In genomic region chr6:79453558-79454042, GRCh38 we compare ENCODE assay signal across 13 cellular contexts.
A peak's percentile ranks its signal among the peaks of the same experiment; 100 is the strongest.
DNase-seq lines count a peak whose midpoint lies in the region; ATAC-seq, FAIRE-seq and TF ChIP-seq lines count a peak whose summit lies in the region.
"Had no signal": no experiment of that assay in that cellular context is flagged by ENCODE, and none has a peak within 500 bp of the region (broad histone marks: within the 10 kb centered on the region; RNA-seq: fewer than 3 reads in every experiment).

No MANE protein-coding gene starts in this region.

- DNase-seq in stimulated activated naive CD8-positive, alpha-beta T cell treated with anti-CD3 and anti-CD28 coated beads, Interleukin-15, amount 100 ng/mL, for 72 hours = no peak
- DNase-seq in stimulated activated naive CD8-positive, alpha-beta T cell treated with anti-CD3 and anti-CD28 coated beads, Interleukin-15, Interleukin-2, amounts not matched to agents 100 U/mL and 50 U/mL, for 24 hours = no peak
- DNase-seq in NOMO-1 treated with dmso at 0.1 percent for 144 hours (lab: John Stamatoyannopoulos, UW; ENCODE audit: unreplicated experiment) = peak; percentile 39
- DNase-seq in foreskin keratinocyte = peak; percentile 91 to 95
- DNase-seq in GM19239 (ENCODE audit: insufficient read length, low spot score) = no peak
- no peak for DNase-seq in effector CD4-positive, alpha-beta T cell
- DNase-seq: CD4-positive, alpha-beta memory T cell; IMR-90; stimulated activated CD4-positive, alpha-beta T cell treated with anti-CD3 and anti-CD28 coated beads, Interleukin-12 subunit alpha, Interleukin-12 subunit beta, amount 100 ng/mL, for 4 hours had no signal

- ATAC-seq in stimulated activated naive CD8-positive, alpha-beta T cell treated with anti-CD3 and anti-CD28 coated beads, Interleukin-15, amount 100 ng/mL, for 72 hours = peak; percentile 31
- no peak for ATAC-seq in stimulated activated naive CD8-positive, alpha-beta T cell treated with anti-CD3 and anti-CD28 coated beads, Interleukin-15, Interleukin-2, amounts not matched to agents 100 U/mL and 50 U/mL, for 24 hours
- ATAC-seq in foreskin keratinocyte (peak; percentile 93), HG02852 (IDR thresholded peaks at IDR 0.05; ENCODE audit: unreplicated experiment) (no peak), GM18520 (IDR thresholded peaks at IDR 0.05; ENCODE audit: unreplicated experiment) (no peak)

- no peaks in the 10 kb centered on the region for H3K9me3 Mint-ChIP-seq in stimulated activated naive CD8-positive, alpha-beta T cell treated with anti-CD3 and anti-CD28 coated beads, Interleukin-15, amount 100 ng/mL, for 72 hours
- H3K9me3 Mint-ChIP-seq: activated naive CD4-positive, alpha-beta T cell treated with anti-CD3 and anti-CD28 coated beads, Interleukin-2, amount 50 U/mL, for 24 hours; CD4-positive, alpha-beta memory T cell had no signal

- no peaks in the 10 kb centered on the region for H3K27me3 ChIP-seq in foreskin keratinocyte

- no peak overlapping the region for H3K27ac Mint-ChIP-seq in stimulated activated naive CD8-positive, alpha-beta T cell treated with anti-CD3 and anti-CD28 coated beads, Interleukin-15, amount 100 ng/mL, for 72 hours
- H3K27ac Mint-ChIP-seq: activated naive CD4-positive, alpha-beta T cell treated with anti-CD3 and anti-CD28 coated beads, Interleukin-2, amount 50 U/mL, for 24 hours; CD4-positive, alpha-beta memory T cell had no signal

- H3K27ac ChIP-seq in foreskin keratinocyte = peak overlapping the region; percentile 14

- H3K4me3 Mint-ChIP-seq in stimulated activated naive CD8-positive, alpha-beta T cell treated with anti-CD3 and anti-CD28 coated beads, Interleukin-15, amount 100 ng/mL, for 72 hours = no peak overlapping the region
- H3K4me3 Mint-ChIP-seq: activated naive CD4-positive, alpha-beta T cell treated with anti-CD3 and anti-CD28 coated beads, Interleukin-2, amount 50 U/mL, for 24 hours; CD4-positive, alpha-beta memory T cell had no signal

- no peak for FAIRE-seq in GM19239 (lab: Jason Lieb, UNC)
- FAIRE-seq: GM18507 had no signal

- no peaks in the 10 kb centered on the region for H3K27me3 Mint-ChIP-seq in stimulated activated naive CD8-positive, alpha-beta T cell treated with anti-CD3 and anti-CD28 coated beads, Interleukin-15, amount 100 ng/mL, for 72 hours
- H3K27me3 Mint-ChIP-seq: activated naive CD4-positive, alpha-beta T cell treated with anti-CD3 and anti-CD28 coated beads, Interleukin-2, amount 50 U/mL, for 24 hours had no signal

- H3K4me1 ChIP-seq in foreskin keratinocyte = peaks cover 17% of the 10 kb centered on the region

- H3K4me1 Mint-ChIP-seq in stimulated activated naive CD8-positive, alpha-beta T cell treated with anti-CD3 and anti-CD28 coated beads, Interleukin-15, amount 100 ng/mL, for 72 hours = no peaks in the 10 kb centered on the region
- H3K4me1 Mint-ChIP-seq: activated naive CD4-positive, alpha-beta T cell treated with anti-CD3 and anti-CD28 coated beads, Interleukin-2, amount 50 U/mL, for 24 hours; CD4-positive, alpha-beta memory T cell had no signal

- TF ChIP-seq CTCF in foreskin keratinocyte (conservative IDR thresholded peaks at IDR 0.05) = peak; percentile 46

Comparison
In these comparisons a context has a peak if more than half of its experiments do, and no peak if none do; other contexts are left out.
1. ATAC-seq: peak in stimulated activated naive CD8-positive, alpha-beta T cell treated with anti-CD3 and anti-CD28 coated beads, Interleukin-15, amount 100 ng/mL, for 72 hours (single experiment) and foreskin keratinocyte (single experiment); none in stimulated activated naive CD8-positive, alpha-beta T cell treated with anti-CD3 and anti-CD28 coated beads, Interleukin-15, Interleukin-2, amounts not matched to agents 100 U/mL and 50 U/mL, for 24 hours (single experiment), HG02852 (single experiment) and GM18520 (single experiment).
2. DNase-seq: peak in NOMO-1 treated with dmso at 0.1 percent for 144 hours (single experiment) and foreskin keratinocyte (2 of 2); none in stimulated activated naive CD8-positive, alpha-beta T cell treated with anti-CD3 and anti-CD28 coated beads, Interleukin-15, amount 100 ng/mL, for 72 hours (0 of 2), stimulated activated naive CD8-positive, alpha-beta T cell treated with anti-CD3 and anti-CD28 coated beads, Interleukin-15, Interleukin-2, amounts not matched to agents 100 U/mL and 50 U/mL, for 24 hours (single experiment), GM19239 (single experiment) and effector CD4-positive, alpha-beta T cell (single experiment).